Comparison of ENCODE assay signal across 27 cellular contexts in genomic region chr7:44482502-44483485, GRCh38. TPM values are rescaled to one million over a fixed set of nuclear protein-coding genes. Genes with fewer than 3 reads are reported as not detected.
"Had no signal": no experiment of that assay in that cellular context is flagged by ENCODE, and none has a peak within 500 bp of the region (broad histone marks: within the 10 kb centered on the region; RNA-seq: fewer than 3 reads in every experiment).

No MANE protein-coding gene starts in this region.

- H3K27ac ChIP-seq: ascending aorta, body of pancreas, RWPE1, SJSA1, VCaP had no signal

- H3K4me1 ChIP-seq: SJSA1 had no signal

- H3K4me3 Mint-ChIP-seq: activated CD8-positive, alpha-beta T cell treated with anti-CD3 and anti-CD28 coated beads for 36 hours; activated naive CD8-positive, alpha-beta T cell treated with anti-CD3 and anti-CD28 coated beads, Interleukin-2, amount 50 U/mL, for 24 hours; activated T-cell treated with anti-CD3 and anti-CD28 coated beads, Interleukin-2, amount 50 U/mL, for 72 hours; central memory CD8-positive, alpha-beta T cell had no signal

- H3K27me3 ChIP-seq: ascending aorta, body of pancreas, SJSA1 had no signal

- H3K4me3 ChIP-seq: ascending aorta, body of pancreas, SJSA1 had no signal

- H3K27me3 Mint-ChIP-seq: activated CD8-positive, alpha-beta T cell treated with anti-CD3 and anti-CD28 coated beads for 36 hours; activated naive CD8-positive, alpha-beta T cell treated with anti-CD3 and anti-CD28 coated beads, Interleukin-2, amount 50 U/mL, for 24 hours; central memory CD8-positive, alpha-beta T cell had no signal

- DNase-seq: activated CD4-positive, CD25-positive, alpha-beta regulatory T cell; activated CD8-positive, alpha-beta memory T cell treated with anti-CD3 and anti-CD28 coated beads, Interleukin-2, amount 50 U/mL, for 4 hours; activated CD8-positive, alpha-beta T cell treated with anti-CD3 and anti-CD28 coated beads for 36 hours; activated naive CD8-positive, alpha-beta T cell treated with anti-CD3 and anti-CD28 coated beads, Interleukin-2, amount 50 U/mL, for 24 hours; activated T-cell treated with anti-CD3 and anti-CD28 coated beads, Interleukin-2, amount 50 U/mL, for 72 hours; amniotic stem cell; body of pancreas; KG1; NCI-H1092; NCI-H1417; NCI-H2029; NCI-H2107; NCI-H2171 treated with DMSO at 0.1 percent for 48 hours; NCI-H226; NCI-H526; NCI-H774; SHP77; T-helper 2 cell had no signal

- H3K27ac Mint-ChIP-seq: activated CD8-positive, alpha-beta T cell treated with anti-CD3 and anti-CD28 coated beads for 36 hours; activated naive CD8-positive, alpha-beta T cell treated with anti-CD3 and anti-CD28 coated beads, Interleukin-2, amount 50 U/mL, for 24 hours; activated T-cell treated with anti-CD3 and anti-CD28 coated beads, Interleukin-2, amount 50 U/mL, for 72 hours had no signal

- ATAC-seq: activated CD8-positive, alpha-beta T cell treated with anti-CD3 and anti-CD28 coated beads for 36 hours; activated naive CD4-positive, alpha-beta T cell treated with anti-CD3 and anti-CD28 coated beads, Interleukin-2, amount 50 U/mL, for 72 hours; activated naive CD8-positive, alpha-beta T cell treated with anti-CD3 and anti-CD28 coated beads, Interleukin-2, amount 50 U/mL, for 24 hours; activated T-cell treated with anti-CD3 and anti-CD28 coated beads, Interleukin-2, amount 50 U/mL, for 72 hours; body of pancreas; Panc1 had no signal

- H3K9me3 ChIP-seq: body of pancreas, SJSA1 had no signal

RNA-seq across cellular contexts. Expression of gene NPC1L1, which starts 58.3 kb away (rescaled TPM):
- total RNA-seq: ascending aorta, LHCN-M2, NCI-H460, SJSA1 had no signal
